ENCODE assay signal across 21 cellular contexts in the genomic region with DNA sequence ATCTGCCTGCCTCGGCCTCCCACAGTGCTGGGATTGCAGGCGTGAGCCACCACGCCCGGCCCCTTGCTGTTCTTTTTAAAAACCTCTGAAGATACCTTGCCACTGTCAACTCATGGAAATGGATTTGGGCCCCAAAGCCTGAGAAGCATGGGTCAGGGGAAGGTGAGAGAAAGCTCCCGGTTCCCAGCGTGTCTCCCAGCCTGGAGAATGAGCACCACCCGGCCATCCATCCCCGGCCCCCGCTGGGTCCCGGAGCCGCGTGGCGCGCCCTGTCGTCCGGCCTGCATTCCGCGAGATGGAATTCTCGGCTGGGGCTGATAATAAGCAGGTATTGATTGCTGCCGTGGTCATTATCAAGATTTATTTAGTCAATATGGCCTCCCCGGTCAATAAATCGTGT. TPM values are rescaled to one million over a fixed set of nuclear protein-coding genes. Genes with fewer than 3 reads are reported as not detected.
DNase-seq lines count a peak whose midpoint lies in the region; ATAC-seq and TF ChIP-seq lines count a peak whose summit lies in the region.
"Had no signal": no experiment of that assay in that cellular context is flagged by ENCODE, and none has a peak within 500 bp of the region (broad histone marks: within the 10 kb centered on the region; RNA-seq: fewer than 3 reads in every experiment).

No MANE protein-coding gene starts in this region.

- WGBS in spleen, 5 donors: 88 to 92% (median 90%) methylated on average over 22 of the region's 22 CpGs

- no peak overlapping the region for H3K27ac ChIP-seq in spleen
- H3K27ac ChIP-seq in brain microvascular endothelial cell: no peak overlapping the region
- H3K27ac ChIP-seq: KMS-11 had no signal

- peaks cover 6% of the 10 kb centered on the region for H3K4me1 ChIP-seq in NT2/D1 (ENCODE audit: insufficient read depth, insufficient read length)
- no peaks in the 10 kb centered on the region for H3K4me1 ChIP-seq in spleen
- H3K4me1 ChIP-seq: HAP-1 had no signal

- TF ChIP-seq CTCF in spleen (IDR thresholded peaks at IDR 0.05 in 8 of 11, conservative IDR thresholded peaks at IDR 0.05 in 3 of 11): no peak
- no peak for TF ChIP-seq CTCF in brain microvascular endothelial cell (IDR thresholded peaks at IDR 0.05; ENCODE audit: low read depth, low read length, missing control alignments)

- ATAC-seq in esophagus mucosa: no peak
- ATAC-seq in HG03175 (IDR thresholded peaks at IDR 0.05; ENCODE audit: unreplicated experiment): no peak

- H3K36me3 ChIP-seq in H7 (replicated peaks; ENCODE audit: control insufficient read depth, insufficient read depth, low read length) (no peaks in the 10 kb centered on the region), NT2/D1 (ENCODE audit: insufficient read depth, insufficient read length, low read length) (no peaks in the 10 kb centered on the region), spleen (no peaks in the 10 kb centered on the region), brain microvascular endothelial cell (replicated peaks) (no peaks in the 10 kb centered on the region)
- H3K36me3 ChIP-seq: HAP-1 had no signal

- intact Hi-C loops in spleen (cut with DNase I; ENCODE audit: low total_unique reads): no loop called here

- H3K9ac ChIP-seq in NT2/D1 (ENCODE audit: insufficient read length, low read depth): peak overlapping the region; percentile 23
- H3K9ac ChIP-seq: KMS-11 had no signal

- H3K4me3 ChIP-seq in H7 (ENCODE audit: insufficient read depth, low read depth, low read length): no peak overlapping the region
- no peak overlapping the region for H3K4me3 ChIP-seq in NT2/D1 (ENCODE audit: insufficient read length, low read depth)
- H3K4me3 ChIP-seq in spleen: no peak overlapping the region
- no peak overlapping the region for H3K4me3 ChIP-seq in brain microvascular endothelial cell (ENCODE audit: low read depth, low read length)
- H3K4me3 ChIP-seq: HAP-1 had no signal

- no peak for TF ChIP-seq POLR2A in spleen (IDR thresholded peaks at IDR 0.05)

- no peaks in the 10 kb centered on the region for H3K27me3 ChIP-seq in H7 (ENCODE audit: control insufficient read depth, insufficient read depth, low read length)
- H3K27me3 ChIP-seq in NT2/D1 (ENCODE audit: insufficient read depth, insufficient read length): peaks cover 25% of the 10 kb centered on the region
- H3K27me3 ChIP-seq in spleen (replicated peaks in 1 of 7): peaks cover 0 to 6% (median 0%) of the 10 kb centered on the region in 7 donors
- no peaks in the 10 kb centered on the region for H3K27me3 ChIP-seq in brain microvascular endothelial cell (replicated peaks)

- in situ Hi-C loops in brain microvascular endothelial cell (cut with HindIII; ENCODE audit: low pct_ligation_motif_present, low sequenced_read_pairs): no loop called here

- H3K9me3 ChIP-seq in NT2/D1 (ENCODE audit: insufficient read depth, low read length): no peaks in the 10 kb centered on the region
- peaks cover 0 to 7% (median 0%) of the 10 kb centered on the region in 8 donors for H3K9me3 ChIP-seq in spleen
- H3K9me3 ChIP-seq: HAP-1 had no signal

- DNase-seq in H7 (peak; percentile 82), NT2/D1 (ENCODE audit: low read depth, low spot score) (no peak), iPS-NIHi7 (ENCODE audit: extremely low spot score) (peak; percentile 65), spleen (peak; percentile 59), brain microvascular endothelial cell (no peak)
- DNase-seq: DMS53, GF-D8, IMR-90, NCI-H1092 treated with DMSO at 0.1 percent for 48 hours, NCI-H1436 treated with DMSO at 0.1 percent for 48 hours, NCI-H2029 treated with DMSO at 0.1 percent for 48 hours, NCI-H226, NCI-H524, Right ventricle myocardium superior had no signal

RNA-seq across cellular contexts. Expression of a gene that starts 12.9 kb away (rescaled TPM):
- total RNA-seq in H7 (2014; rRNA removed; shearing (Covaris generic)): 4.2 and 4.5 TPM in 2 replicates
- under 1 TPM in 5 of 7 donors, not detected in 2; 0.06 to 0.44 (median 0.09) TPM for total RNA-seq in spleen
- under 1 TPM; under 0.01 to 0.07 (median 0.05) TPM for polyA plus RNA-seq in spleen
- total RNA-seq in esophagus mucosa: not detected
- total RNA-seq: B cell, IMR-90, Right ventricle myocardium superior, SK-MEL-5 had no signal
- polyA plus RNA-seq: CD14-positive monocyte, IMR-90 had no signal

Comparison
In these comparisons a context has a peak if more than half of its experiments do, and no peak if none do; other contexts are left out.
1. DNase-seq: peak in H7 (single experiment), iPS-NIHi7 (single experiment) and spleen (single experiment); none in NT2/D1 (single experiment) and brain microvascular endothelial cell (single experiment).